ENCODE assay signal across 10 cellular contexts in genomic region chr10:69382382-69383117, GRCh38. TPM values are rescaled to one million over a fixed set of nuclear protein-coding genes. Genes with fewer than 3 reads are reported as not detected.
DNase-seq lines count a peak whose midpoint lies in the region; ATAC-seq, FAIRE-seq and TF ChIP-seq lines count a peak whose summit lies in the region.
"Had no signal": no experiment of that assay in that cellular context is flagged by ENCODE, and none has a peak within 500 bp of the region (broad histone marks: within the 10 kb centered on the region; RNA-seq: fewer than 3 reads in every experiment).

No MANE protein-coding gene starts in this region.

- ATAC-seq in activated naive CD8-positive, alpha-beta T cell treated with anti-CD3 and anti-CD28 coated beads, Interleukin-2, amount 50 U/mL, for 24 hours: no peak
- ATAC-seq in GM19452 (IDR thresholded peaks at IDR 0.05; ENCODE audit: unreplicated experiment): no peak
- no peak for ATAC-seq in HG03135 (IDR thresholded peaks at IDR 0.05; ENCODE audit: unreplicated experiment)

- H3K4me3 Mint-ChIP-seq in activated naive CD8-positive, alpha-beta T cell treated with anti-CD3 and anti-CD28 coated beads for 36 hours: no peak overlapping the region
- no peak overlapping the region for H3K4me3 Mint-ChIP-seq in activated naive CD8-positive, alpha-beta T cell treated with anti-CD3 and anti-CD28 coated beads, Interleukin-2, amount 50 U/mL, for 24 hours
- no peak overlapping the region for H3K4me3 Mint-ChIP-seq in astrocyte (ENCODE audit: unreplicated experiment)
- H3K4me3 Mint-ChIP-seq: activated B cell treated with CpG ODN at 0.5 μM for 24 hours; activated naive CD4-positive, alpha-beta T cell treated with anti-CD3 and anti-CD28 coated beads, Interleukin-2, amount 50 U/mL, for 24 hours had no signal

- H3K36me3 ChIP-seq in astrocyte (ENCODE audit: insufficient read depth, low read length) (peaks cover 21% of the 10 kb centered on the region), keratinocyte (ENCODE audit: control insufficient read depth in 2 of 2, extremely low read depth in 1 of 2, insufficient read depth in 2 of 2, low read length in 2 of 2) (peaks cover 37 to 46% of the 10 kb centered on the region in 2 experiments), vagina (peaks cover 0 to 75% of the 10 kb centered on the region in 2 donors), tibial artery (peaks cover 70 to 86% (median 84%) of the 10 kb centered on the region in 3 donors)

- peak overlapping the region; percentile 62 for H3K9ac ChIP-seq in astrocyte (ENCODE audit: low read length)
- no peak overlapping the region for H3K9ac ChIP-seq in keratinocyte (ENCODE audit: control insufficient read depth, extremely low read depth, insufficient read depth, low read length)

- H3K27ac Mint-ChIP-seq in activated naive CD8-positive, alpha-beta T cell treated with anti-CD3 and anti-CD28 coated beads for 36 hours: peak overlapping the region; percentile 47
- no peak overlapping the region for H3K27ac Mint-ChIP-seq in activated naive CD8-positive, alpha-beta T cell treated with anti-CD3 and anti-CD28 coated beads, Interleukin-2, amount 50 U/mL, for 24 hours
- H3K27ac Mint-ChIP-seq in astrocyte (ENCODE audit: unreplicated experiment): peak overlapping the region; percentile 90
- H3K27ac Mint-ChIP-seq: activated B cell treated with CpG ODN at 0.5 μM for 24 hours had no signal

- no peak for TF ChIP-seq CTCF in astrocyte (IDR thresholded peaks at IDR 0.05; ENCODE audit: insufficient read depth, low read depth, low read length)
- TF ChIP-seq CTCF in keratinocyte (optimal IDR thresholded peaks at IDR 0.05 in 1 of 3, IDR thresholded peaks at IDR 0.05 in 1 of 3, conservative IDR thresholded peaks at IDR 0.05 in 1 of 3; ENCODE audit: extremely low read depth in 1 of 3, insufficient read depth in 2 of 3, low read length in 3 of 3): no peak
- TF ChIP-seq CTCF in vagina (IDR thresholded peaks at IDR 0.05): no peak
- TF ChIP-seq CTCF in tibial artery (IDR thresholded peaks at IDR 0.05): no peak

- intact Hi-C loops in vagina (cut with DNase I): no loop called here
- intact Hi-C loops in tibial artery (cut with DNase I; ENCODE audit: low total_unique reads): no loop called here

- H3K4me3 ChIP-seq in astrocyte (ENCODE audit: insufficient read depth, low read depth, low read length): peak overlapping the region; percentile 19
- H3K4me3 ChIP-seq in keratinocyte (ENCODE audit: control insufficient read depth in 2 of 3, extremely low read depth in 1 of 3, insufficient read depth in 2 of 3, low read depth in 1 of 3, low read length in 3 of 3): no peak overlapping the region
- H3K4me3 ChIP-seq in vagina: no peak overlapping the region
- H3K4me3 ChIP-seq in tibial artery: no peak overlapping the region

- peak; percentile 98 for FAIRE-seq in astrocyte (lab: Jason Lieb, UNC)
- FAIRE-seq in keratinocyte (lab: Jason Lieb, UNC): peak; percentile 78

- no peak for DNase-seq in activated naive CD8-positive, alpha-beta T cell treated with anti-CD3 and anti-CD28 coated beads for 36 hours
- no peak for DNase-seq in activated naive CD8-positive, alpha-beta T cell treated with anti-CD3 and anti-CD28 coated beads, Interleukin-2, amount 50 U/mL, for 24 hours
- DNase-seq in astrocyte (ENCODE audit: low read depth) (peak; percentile 97), keratinocyte (ENCODE audit: low read depth, low spot score) (peak; percentile 73), vagina (ENCODE audit: extremely low spot score in 2 of 2) (no peak), tibial artery (no peak)
- DNase-seq: activated B cell treated with CpG ODN at 0.5 μM for 24 hours had no signal

- H3K79me2 ChIP-seq in astrocyte (ENCODE audit: insufficient read depth, low read length) (no peaks in the 10 kb centered on the region), keratinocyte (ENCODE audit: control insufficient read depth, insufficient read depth, low read length) (no peaks in the 10 kb centered on the region)

- no peaks in the 10 kb centered on the region for H3K9me3 Mint-ChIP-seq in activated naive CD8-positive, alpha-beta T cell treated with anti-CD3 and anti-CD28 coated beads for 36 hours
- no peaks in the 10 kb centered on the region for H3K9me3 Mint-ChIP-seq in activated naive CD8-positive, alpha-beta T cell treated with anti-CD3 and anti-CD28 coated beads, Interleukin-2, amount 50 U/mL, for 24 hours
- no peaks in the 10 kb centered on the region for H3K9me3 Mint-ChIP-seq in astrocyte (ENCODE audit: unreplicated experiment)
- H3K9me3 Mint-ChIP-seq: activated B cell treated with CpG ODN at 0.5 μM for 24 hours; activated naive CD4-positive, alpha-beta T cell treated with anti-CD3 and anti-CD28 coated beads, Interleukin-2, amount 50 U/mL, for 24 hours had no signal

- no peaks in the 10 kb centered on the region for H3K9me3 ChIP-seq in astrocyte (ENCODE audit: insufficient read depth, low read depth, low read length)
- no peaks in the 10 kb centered on the region for H3K9me3 ChIP-seq in keratinocyte (ENCODE audit: control insufficient read depth, low read depth, low read length)
- no peaks in the 10 kb centered on the region for H3K9me3 ChIP-seq in vagina
- H3K9me3 ChIP-seq in tibial artery: no peaks in the 10 kb centered on the region

- H3K27me3 ChIP-seq in astrocyte (ENCODE audit: insufficient read depth, low read length) (no peaks in the 10 kb centered on the region), keratinocyte (ENCODE audit: control insufficient read depth, extremely low read depth, insufficient read depth, low read length) (no peaks in the 10 kb centered on the region), vagina (no peaks in the 10 kb centered on the region), tibial artery (no peaks in the 10 kb centered on the region)

- H3K4me1 Mint-ChIP-seq in activated naive CD8-positive, alpha-beta T cell treated with anti-CD3 and anti-CD28 coated beads for 36 hours: no peaks in the 10 kb centered on the region
- no peaks in the 10 kb centered on the region for H3K4me1 Mint-ChIP-seq in activated naive CD8-positive, alpha-beta T cell treated with anti-CD3 and anti-CD28 coated beads, Interleukin-2, amount 50 U/mL, for 24 hours
- peaks cover 24% of the 10 kb centered on the region for H3K4me1 Mint-ChIP-seq in astrocyte (ENCODE audit: low read depth, unreplicated experiment)
- H3K4me1 Mint-ChIP-seq: activated naive CD4-positive, alpha-beta T cell treated with anti-CD3 and anti-CD28 coated beads, Interleukin-2, amount 50 U/mL, for 24 hours had no signal

- H4K20me1 ChIP-seq in astrocyte (ENCODE audit: insufficient read depth, low read length) (peaks cover 46% of the 10 kb centered on the region), keratinocyte (ENCODE audit: control insufficient read depth, extremely low read depth, insufficient read depth, low read length) (peaks cover 3% of the 10 kb centered on the region)

- H3K4me1 ChIP-seq in astrocyte (ENCODE audit: insufficient read depth, low read length) (peaks cover 16% of the 10 kb centered on the region), keratinocyte (ENCODE audit: control insufficient read depth, extremely low read depth, insufficient read depth, low read length) (peaks cover 47% of the 10 kb centered on the region), vagina (peaks cover 53% of the 10 kb centered on the region), tibial artery (peaks cover 0 to 10% (median 4%) of the 10 kb centered on the region in 4 donors)

- peaks cover 42% of the 10 kb centered on the region for H3K36me3 Mint-ChIP-seq in activated naive CD8-positive, alpha-beta T cell treated with anti-CD3 and anti-CD28 coated beads for 36 hours
- peaks cover 63% of the 10 kb centered on the region for H3K36me3 Mint-ChIP-seq in activated naive CD8-positive, alpha-beta T cell treated with anti-CD3 and anti-CD28 coated beads, Interleukin-2, amount 50 U/mL, for 24 hours (ENCODE audit: low read depth)
- peaks cover 28% of the 10 kb centered on the region for H3K36me3 Mint-ChIP-seq in astrocyte (ENCODE audit: low read depth, unreplicated experiment)

- H3K27ac ChIP-seq in astrocyte (ENCODE audit: low read depth, low read length) (peak overlapping the region; percentile 81), keratinocyte (ENCODE audit: control insufficient read depth, insufficient read depth, low read length) (peak overlapping the region; percentile 47), vagina (peak overlapping the region; percentile 63), tibial artery (peak overlapping the region in 1 of 2 donors; percentile 40)

- H2AFZ ChIP-seq in astrocyte (ENCODE audit: low read depth, low read length) (peak overlapping the region; percentile 72), keratinocyte (ENCODE audit: control insufficient read depth, low read length) (no peak overlapping the region)

- no peaks in the 10 kb centered on the region for H3K27me3 Mint-ChIP-seq in activated naive CD8-positive, alpha-beta T cell treated with anti-CD3 and anti-CD28 coated beads for 36 hours
- no peaks in the 10 kb centered on the region for H3K27me3 Mint-ChIP-seq in activated naive CD8-positive, alpha-beta T cell treated with anti-CD3 and anti-CD28 coated beads, Interleukin-2, amount 50 U/mL, for 24 hours
- H3K27me3 Mint-ChIP-seq in astrocyte (ENCODE audit: low read depth, unreplicated experiment): no peaks in the 10 kb centered on the region
- H3K27me3 Mint-ChIP-seq: activated B cell treated with CpG ODN at 0.5 μM for 24 hours; activated naive CD4-positive, alpha-beta T cell treated with anti-CD3 and anti-CD28 coated beads, Interleukin-2, amount 50 U/mL, for 24 hours had no signal

- peak overlapping the region; percentile 73 for H3K4me2 ChIP-seq in astrocyte (ENCODE audit: low read length)
- H3K4me2 ChIP-seq in keratinocyte (ENCODE audit: control insufficient read depth, extremely low read depth, insufficient read depth, low read depth, low read length): peak overlapping the region; percentile 17

- no peak for TF ChIP-seq POLR2A in vagina (IDR thresholded peaks at IDR 0.05)

- dilution Hi-C loops in keratinocyte (cut with MboI; ENCODE audit: extremely low pct_ligation_motif_present, low sequenced_read_pairs): no loop called here

- H3K9me1 ChIP-seq in keratinocyte (ENCODE audit: control insufficient read depth, extremely low read depth, insufficient read depth, low read length): peaks cover 2% of the 10 kb centered on the region

RNA-seq across cellular contexts. Expression of gene TACR2, which starts 34.2 kb away (rescaled TPM):
- total RNA-seq in activated naive CD8-positive, alpha-beta T cell treated with anti-CD3 and anti-CD28 coated beads for 36 hours: not detected
- total RNA-seq in astrocyte: not detected in 2 replicates
- 0.05 to 0.11 TPM (median 0.07 TPM) in 3 replicates for polyA plus RNA-seq in keratinocyte
- not detected for polyA plus RNA-seq in keratinocyte (2011; ENCODE audit: low read depth)
- 0.06 TPM in 1 of 2 replicates, not detected in the other for polyA plus RNA-seq in keratinocyte (2011; cell fraction: cytosol; rRNA removed)
- not detected in 2 replicates for polyA plus RNA-seq in keratinocyte (2011; cell fraction: nucleus; rRNA removed)
- polyA plus RNA-seq in keratinocyte (2012; ENCODE audit: low replicate concordance): 0.16 and 0.65 TPM in 2 replicates
- polyA minus RNA-seq in keratinocyte: not detected in 3 replicates
- polyA minus RNA-seq in keratinocyte (2011; cell fraction: cytosol; rRNA and poly(A)+ RNA removed): not detected
- polyA minus RNA-seq in keratinocyte (2011; cell fraction: nucleus; rRNA and poly(A)+ RNA removed): not detected in 2 replicates
- 6.1 TPM for total RNA-seq in vagina
- total RNA-seq: activated B cell treated with CpG ODN at 0.5 μM for 24 hours had no signal

Comparison
In these comparisons a context has a peak if more than half of its experiments do, and no peak if none do; other contexts are left out.
1. DNase-seq: peak in astrocyte (single experiment) and keratinocyte (single experiment); none in activated naive CD8-positive, alpha-beta T cell treated with anti-CD3 and anti-CD28 coated beads for 36 hours (single experiment), activated naive CD8-positive, alpha-beta T cell treated with anti-CD3 and anti-CD28 coated beads, Interleukin-2, amount 50 U/mL, for 24 hours (single experiment), vagina (0 of 2) and tibial artery (0 of 2).